ENCODE assay signal across 9 cellular contexts in the genomic region with DNA sequence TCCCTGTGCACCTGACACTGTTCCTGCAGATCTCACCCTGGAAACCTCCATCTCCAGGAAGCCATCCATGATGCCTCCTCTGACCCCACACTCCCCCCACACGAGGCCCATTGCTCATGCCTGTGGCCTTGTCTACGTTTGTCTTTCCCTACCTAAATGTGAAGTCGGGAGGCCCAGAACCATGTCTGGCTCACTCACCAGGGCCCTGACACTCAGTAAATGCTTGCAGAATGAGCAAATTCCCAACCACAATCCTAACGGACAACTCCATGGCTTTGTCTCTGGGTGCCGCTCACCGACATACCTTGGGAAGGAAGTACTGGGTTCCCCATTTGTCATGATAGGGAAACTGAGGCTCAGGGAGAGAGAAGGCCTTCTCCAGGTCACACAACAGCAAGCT. TPM values are rescaled to one million over a fixed set of nuclear protein-coding genes. Genes with fewer than 3 reads are reported as not detected.
DNase-seq lines count a peak whose midpoint lies in the region; ATAC-seq and TF ChIP-seq lines count a peak whose summit lies in the region.
"Had no signal": no experiment of that assay in that cellular context is flagged by ENCODE, and none has a peak within 500 bp of the region (broad histone marks: within the 10 kb centered on the region; RNA-seq: fewer than 3 reads in every experiment).

No MANE protein-coding gene starts in this region.

- intact Hi-C loops in Caco-2 (cut with micrococcal nuclease; ENCODE audit: unreplicated experiment) (no loop called here), dorsolateral prefrontal cortex (cut with DNase I) (no loop called here)

- H3K9me3 Mint-ChIP-seq in Caco-2 (ENCODE audit: unreplicated experiment), result no peaks in the 10 kb centered on the region

- H3K4me1 Mint-ChIP-seq in Caco-2 (ENCODE audit: low read depth, unreplicated experiment), result peaks cover 48% of the 10 kb centered on the region

- POLR2A ChIA-PET in Caco-2 (lab: Charles Lee), result interaction anchor here (0.9 kb wide), 1 partner anchor 20 kb away, joined by 3 read pairs; no protein-coding TSS in a partner anchor

- no peak overlapping the region for H2BK120ac ChIP-seq in trophoblast cell (ENCODE audit: insufficient read depth, low read length, poor library complexity)

- H4K8ac ChIP-seq in trophoblast cell (ENCODE audit: low read depth, low read length), result no peak overlapping the region

- H3K27me3 Mint-ChIP-seq in Caco-2 (ENCODE audit: insufficient read depth, unreplicated experiment), result no peaks in the 10 kb centered on the region

- no peak overlapping the region for H2AK5ac ChIP-seq in trophoblast cell (ENCODE audit: low read length)

- peak overlapping the region; percentile 37 for H3K4ac ChIP-seq in trophoblast cell (ENCODE audit: low read depth, low read length)

- H3K4me3 ChIP-seq in Caco-2 (ENCODE audit: low read depth, low read length) (no peak overlapping the region), Peyer's patch (no peak overlapping the region), dorsolateral prefrontal cortex (no peak overlapping the region), trophoblast cell (ENCODE audit: low read depth, low read length) (no peak overlapping the region)
- H3K4me3 ChIP-seq: cardiac muscle cell had no signal

- H3K36me3 ChIP-seq in Caco-2 (ENCODE audit: control insufficient read depth, insufficient read depth, low read length) (peaks cover 22% of the 10 kb centered on the region), Peyer's patch (peaks cover 0 to 18% (median 0%) of the 10 kb centered on the region in 3 donors), trophoblast cell (ENCODE audit: control insufficient read depth in 1 of 2, insufficient read depth in 2 of 2, low read length in 2 of 2) (peaks cover 65 to 67% of the 10 kb centered on the region in 2 experiments)

- H2AFZ ChIP-seq in trophoblast cell (ENCODE audit: insufficient read depth, low read length, poor library complexity), result no peak overlapping the region

- H3K27me3 ChIP-seq in Caco-2 (replicated peaks; ENCODE audit: control insufficient read depth, insufficient read depth, low read length), result no peaks in the 10 kb centered on the region
- H3K27me3 ChIP-seq in Peyer's patch, result no peaks in the 10 kb centered on the region
- no peaks in the 10 kb centered on the region for H3K27me3 ChIP-seq in dorsolateral prefrontal cortex
- no peaks in the 10 kb centered on the region for H3K27me3 ChIP-seq in trophoblast cell (ENCODE audit: insufficient read depth, low read length)
- H3K27me3 ChIP-seq: cardiac muscle cell had no signal

- H3K27ac ChIP-seq in Peyer's patch (peak overlapping the region; percentile 24 to 78 (median 68)), dorsolateral prefrontal cortex (peak overlapping the region in 44 of 59 donors; percentile 3 to 82 (median 60)), trophoblast cell (ENCODE audit: low read depth, low read length) (peak overlapping the region; percentile 1)

- no peak overlapping the region for H3K18ac ChIP-seq in trophoblast cell (ENCODE audit: low read length)

- H3K36me3 Mint-ChIP-seq in Caco-2 (ENCODE audit: insufficient read depth, unreplicated experiment), result peaks cover 86% of the 10 kb centered on the region

- no peak overlapping the region for H3K4me3 Mint-ChIP-seq in Caco-2 (ENCODE audit: unreplicated experiment)

- no peak overlapping the region for H2BK12ac ChIP-seq in trophoblast cell (ENCODE audit: low read length)

- H3K14ac ChIP-seq in trophoblast cell (ENCODE audit: low read length), result no peak overlapping the region

- peak overlapping the region; percentile 7 for H3K27ac Mint-ChIP-seq in Caco-2 (ENCODE audit: unreplicated experiment)

- no peak for TF ChIP-seq POLR2A in Peyer's patch (IDR thresholded peaks at IDR 0.05)

- BruUV-seq in Caco-2 (replicated peaks; lab: Mats Ljungman, UMichigan), result no TSS peak

- CTCF ChIA-PET in Caco-2 (lab: Charles Lee), result interaction anchor here (0.9 kb wide), 1 partner anchor 12 kb away, joined by 3 read pairs; no protein-coding TSS in a partner anchor

- no peak overlapping the region for H3K23ac ChIP-seq in trophoblast cell (ENCODE audit: low read length)

- H3K79me2 ChIP-seq in trophoblast cell (ENCODE audit: control insufficient read depth, insufficient read depth, low read length, poor library complexity), result peaks cover 47% of the 10 kb centered on the region

- DNase-seq in Caco-2 (no peak), Peyer's patch (no peak), dorsolateral prefrontal cortex (no peak), trophoblast cell (no peak), NCI-H1694 (lab: John Stamatoyannopoulos, UW) (no peak), AG08396 (ENCODE audit: low spot score) (no peak), medulla oblongata (ENCODE audit: extremely low spot score) (no peak)

- no peak overlapping the region for H4K12ac ChIP-seq in trophoblast cell (ENCODE audit: low read depth, low read length)

- no CpG with 5 or more reads among the region's 6 CpGs for WGBS in trophoblast cell (ENCODE audit: extremely low coverage, insufficient coverage, insufficient read length)

- H2BK5ac ChIP-seq in trophoblast cell (ENCODE audit: low read depth, low read length, poor library complexity), result no peak overlapping the region

- no peak overlapping the region for H4K91ac ChIP-seq in trophoblast cell (ENCODE audit: low read depth, low read length)

- H3K9me3 ChIP-seq in Caco-2, result no peaks in the 10 kb centered on the region
- H3K9me3 ChIP-seq in Peyer's patch, result no peaks in the 10 kb centered on the region
- H3K9me3 ChIP-seq in trophoblast cell (ENCODE audit: insufficient read depth, low read depth, low read length), result peaks cover 2% of the 10 kb centered on the region

- TF ChIP-seq CTCF in Caco-2 (IDR thresholded peaks at IDR 0.05; ENCODE audit: insufficient read depth in 1 of 2, low read depth in 1 of 2, low read length in 1 of 2, severe bottlenecking in 1 of 2, unreplicated experiment in 1 of 2) (no peak), Peyer's patch (IDR thresholded peaks at IDR 0.05) (no peak), dorsolateral prefrontal cortex (IDR thresholded peaks at IDR 0.05 in 54 of 56, conservative IDR thresholded peaks at IDR 0.05 in 2 of 56; ENCODE audit: low read depth in 1 of 56, partially characterized antibody in 56 of 56) (no peak)

- H3K4me2 ChIP-seq in trophoblast cell (ENCODE audit: low read length), result no peak overlapping the region

- peaks cover 22% of the 10 kb centered on the region for H3K4me1 ChIP-seq in Caco-2
- H3K4me1 ChIP-seq in Peyer's patch, result peaks cover 6 to 44% (median 10%) of the 10 kb centered on the region in 4 donors
- H3K4me1 ChIP-seq in trophoblast cell (ENCODE audit: control insufficient read depth in 1 of 2, insufficient read depth in 2 of 2, low read length in 2 of 2), result peaks cover 48 to 59% of the 10 kb centered on the region in 2 experiments

- no peak overlapping the region for H3K9ac ChIP-seq in trophoblast cell (ENCODE audit: low read length)

- no peak for ATAC-seq in HG02763 (IDR thresholded peaks at IDR 0.05; ENCODE audit: unreplicated experiment)

- peaks cover 13% of the 10 kb centered on the region for H3K79me1 ChIP-seq in trophoblast cell (ENCODE audit: low read length)

RNA-seq across cellular contexts. Expression of a gene that starts 7.3 kb away (rescaled TPM):
- total RNA-seq in Caco-2 (2022) (78.3 and 84.1 TPM in 2 replicates), Peyer's patch (10 to 100 TPM; 13.2 to 34.3 (median 24.5) TPM), dorsolateral prefrontal cortex (10 to 100 TPM; 14.7 to 51.9 (median 24.0) TPM)
- 132 and 134 TPM in 2 replicates for polyA plus RNA-seq in trophoblast cell (2013)

RNA-seq across cellular contexts. Expression of a gene that starts 33.3 kb away (rescaled TPM):
- total RNA-seq in Caco-2 (2022), result 485 and 509 TPM in 2 replicates
- 100 to 1,000 TPM in 3 of 4 donors, 10 to 100 TPM in 1; 94.4 to 111 (median 105) TPM for total RNA-seq in Peyer's patch
- total RNA-seq in dorsolateral prefrontal cortex, result 100 to 1,000 TPM in 113 of 120 experiments, 10 to 100 TPM in 7; 81.1 to 180 (median 135) TPM
- polyA plus RNA-seq in trophoblast cell (2013), result 238 and 250 TPM in 2 replicates

RNA-seq across cellular contexts. Expression of a gene that starts 44.4 kb away (rescaled TPM):
- total RNA-seq in Caco-2 (2022) (160 and 183 TPM in 2 replicates), Peyer's patch (10 to 100 TPM; 13.8 to 41.3 (median 27.8) TPM), dorsolateral prefrontal cortex (100 to 1,000 TPM in 1 of 120 experiments, 10 to 100 TPM in 119; 14.0 to 106 (median 35.0) TPM)
- polyA plus RNA-seq in trophoblast cell (2013), result 167 and 177 TPM in 2 replicates

Comparison
In these comparisons a context has a peak if more than half of its experiments do, and no peak if none do; other contexts are left out.
1. H3K27ac ChIP-seq: peak in every context shown above with its lines; median percentile 68 in Peyer's patch; 60 in dorsolateral prefrontal cortex; 1 in trophoblast cell.